ENCODE assay signal across 2 cellular contexts in the genomic region with DNA sequence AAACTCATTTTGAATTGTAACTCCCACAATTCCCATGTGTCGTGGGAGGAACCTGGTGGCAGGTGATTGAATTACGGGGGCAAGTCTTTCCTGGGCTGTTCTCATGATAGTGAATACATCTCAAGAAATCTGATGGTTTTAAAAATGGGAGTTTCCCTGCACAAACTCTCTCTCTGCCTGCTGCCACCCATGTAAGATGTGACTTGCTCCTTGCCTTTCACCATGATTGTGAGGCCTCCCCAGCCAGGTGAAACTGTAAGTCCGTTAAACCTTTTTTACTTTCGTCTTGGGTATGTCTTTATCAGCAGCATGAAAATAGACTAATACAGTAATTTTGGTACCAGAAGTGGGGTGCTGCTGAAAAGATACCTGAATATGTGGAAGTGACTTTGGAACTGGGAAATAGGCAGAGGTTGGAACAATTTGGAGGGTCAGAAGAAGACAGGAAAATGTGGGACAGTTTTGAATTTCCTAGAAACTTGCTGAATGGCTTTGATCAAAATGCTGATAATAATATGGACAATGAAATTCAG.
TF ChIP-seq lines count a peak whose summit lies in the region.

No MANE protein-coding gene starts in this region.

TF ChIP-seq in A549, 52 proteins besides CTCF, POLR2A, EP300 and RAD21:
- TF ChIP-seq, protein P1, sequence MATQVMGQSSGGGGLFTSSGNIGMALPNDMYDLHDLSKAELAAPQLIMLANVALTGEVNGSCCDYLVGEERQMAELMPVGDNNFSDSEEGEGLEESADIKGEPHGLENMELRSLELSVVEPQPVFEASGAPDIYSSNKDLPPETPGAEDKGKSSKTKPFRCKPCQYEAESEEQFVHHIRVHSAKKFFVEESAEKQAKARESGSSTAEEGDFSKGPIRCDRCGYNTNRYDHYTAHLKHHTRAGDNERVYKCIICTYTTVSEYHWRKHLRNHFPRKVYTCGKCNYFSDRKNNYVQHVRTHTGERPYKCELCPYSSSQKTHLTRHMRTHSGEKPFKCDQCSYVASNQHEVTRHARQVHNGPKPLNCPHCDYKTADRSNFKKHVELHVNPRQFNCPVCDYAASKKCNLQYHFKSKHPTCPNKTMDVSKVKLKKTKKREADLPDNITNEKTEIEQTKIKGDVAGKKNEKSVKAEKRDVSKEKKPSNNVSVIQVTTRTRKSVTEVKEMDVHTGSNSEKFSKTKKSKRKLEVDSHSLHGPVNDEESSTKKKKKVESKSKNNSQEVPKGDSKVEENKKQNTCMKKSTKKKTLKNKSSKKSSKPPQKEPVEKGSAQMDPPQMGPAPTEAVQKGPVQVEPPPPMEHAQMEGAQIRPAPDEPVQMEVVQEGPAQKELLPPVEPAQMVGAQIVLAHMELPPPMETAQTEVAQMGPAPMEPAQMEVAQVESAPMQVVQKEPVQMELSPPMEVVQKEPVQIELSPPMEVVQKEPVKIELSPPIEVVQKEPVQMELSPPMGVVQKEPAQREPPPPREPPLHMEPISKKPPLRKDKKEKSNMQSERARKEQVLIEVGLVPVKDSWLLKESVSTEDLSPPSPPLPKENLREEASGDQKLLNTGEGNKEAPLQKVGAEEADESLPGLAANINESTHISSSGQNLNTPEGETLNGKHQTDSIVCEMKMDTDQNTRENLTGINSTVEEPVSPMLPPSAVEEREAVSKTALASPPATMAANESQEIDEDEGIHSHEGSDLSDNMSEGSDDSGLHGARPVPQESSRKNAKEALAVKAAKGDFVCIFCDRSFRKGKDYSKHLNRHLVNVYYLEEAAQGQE (IDR thresholded peaks at IDR 0.05) = no peak
- 0 out of 2 replicates have a peak, but pooled peaks have one; percentile 26 for TF ChIP-seq KDM1A (IDR thresholded peaks at IDR 0.05; ENCODE audit: low read depth)
- no peak for TF ChIP-seq ESRRA (IDR thresholded peaks at IDR 0.05; ENCODE audit: borderline replicate concordance, low read length)
- TF ChIP-seq EHF (CRISPR knock-in tag; IDR thresholded peaks at IDR 0.05) = no peak
- no peak for TF ChIP-seq HOXB5 (CRISPR knock-in tag; IDR thresholded peaks at IDR 0.05)

TF ChIP-seq in K562, 482 proteins besides CTCF, POLR2A, EP300 and RAD21 (continues in another document):
- TF ChIP-seq TEAD1 (CRISPR knock-in tag; IDR thresholded peaks at IDR 0.05) (no peak), NKRF (IDR thresholded peaks at IDR 0.05; ENCODE audit: borderline replicate concordance) (no peak), ASH1L (IDR thresholded peaks at IDR 0.05; ENCODE audit: borderline replicate concordance, low read depth, partially characterized antibody) (no peak), NCOR1 (IDR thresholded peaks at IDR 0.05) (no peak), SMAD4 (CRISPR knock-in tag; conservative IDR thresholded peaks at IDR 0.05) (no peak), RBM39 (optimal IDR thresholded peaks at IDR 0.05; ENCODE audit: low read depth, low read length) (no peak), ZNF431 (CRISPR knock-in tag; IDR thresholded peaks at IDR 0.05) (peak; percentile 94), NFE2 (IDR thresholded peaks at IDR 0.05; ENCODE audit: low read depth) (no peak), PML (IDR thresholded peaks at IDR 0.05; ENCODE audit: low read length) (no peak), TRIM28 (IDR thresholded peaks at IDR 0.05) (peak; percentile 71), COPS2 (conservative IDR thresholded peaks at IDR 0.05) (no peak), TFE3 (CRISPR knock-in tag; IDR thresholded peaks at IDR 0.05) (no peak), ZNF274 (IDR thresholded peaks at IDR 0.05; ENCODE audit: borderline replicate concordance, low read depth, low read length) (no peak), CTBP1 (IDR thresholded peaks at IDR 0.05; ENCODE audit: borderline replicate concordance) (no peak), PKNOX1 (IDR thresholded peaks at IDR 0.05) (0 out of 2 replicates have a peak, but pooled peaks have one; percentile 16), ZNF507 (tag; conservative IDR thresholded peaks at IDR 0.05) (no peak), GATA2 (CRISPR knock-in tag; IDR thresholded peaks at IDR 0.05) (no peak), EHMT2 (IDR thresholded peaks at IDR 0.05) (no peak), SMARCE1 (IDR thresholded peaks at IDR 0.05) (no peak), PURB (CRISPR knock-in tag; IDR thresholded peaks at IDR 0.05; ENCODE audit: low read depth) (no peak)
- TF ChIP-seq, protein P2, sequence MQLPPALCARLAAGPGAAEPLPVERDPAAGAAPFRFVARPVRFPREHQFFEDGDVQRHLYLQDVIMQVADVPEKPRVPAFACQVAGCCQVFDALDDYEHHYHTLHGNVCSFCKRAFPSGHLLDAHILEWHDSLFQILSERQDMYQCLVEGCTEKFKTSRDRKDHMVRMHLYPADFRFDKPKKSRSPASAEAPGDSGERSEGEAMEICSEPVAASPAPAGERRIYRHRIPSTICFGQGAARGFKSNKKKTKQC (CRISPR knock-in tag; IDR thresholded peaks at IDR 0.05) = no peak
- TF ChIP-seq, protein P3, sequence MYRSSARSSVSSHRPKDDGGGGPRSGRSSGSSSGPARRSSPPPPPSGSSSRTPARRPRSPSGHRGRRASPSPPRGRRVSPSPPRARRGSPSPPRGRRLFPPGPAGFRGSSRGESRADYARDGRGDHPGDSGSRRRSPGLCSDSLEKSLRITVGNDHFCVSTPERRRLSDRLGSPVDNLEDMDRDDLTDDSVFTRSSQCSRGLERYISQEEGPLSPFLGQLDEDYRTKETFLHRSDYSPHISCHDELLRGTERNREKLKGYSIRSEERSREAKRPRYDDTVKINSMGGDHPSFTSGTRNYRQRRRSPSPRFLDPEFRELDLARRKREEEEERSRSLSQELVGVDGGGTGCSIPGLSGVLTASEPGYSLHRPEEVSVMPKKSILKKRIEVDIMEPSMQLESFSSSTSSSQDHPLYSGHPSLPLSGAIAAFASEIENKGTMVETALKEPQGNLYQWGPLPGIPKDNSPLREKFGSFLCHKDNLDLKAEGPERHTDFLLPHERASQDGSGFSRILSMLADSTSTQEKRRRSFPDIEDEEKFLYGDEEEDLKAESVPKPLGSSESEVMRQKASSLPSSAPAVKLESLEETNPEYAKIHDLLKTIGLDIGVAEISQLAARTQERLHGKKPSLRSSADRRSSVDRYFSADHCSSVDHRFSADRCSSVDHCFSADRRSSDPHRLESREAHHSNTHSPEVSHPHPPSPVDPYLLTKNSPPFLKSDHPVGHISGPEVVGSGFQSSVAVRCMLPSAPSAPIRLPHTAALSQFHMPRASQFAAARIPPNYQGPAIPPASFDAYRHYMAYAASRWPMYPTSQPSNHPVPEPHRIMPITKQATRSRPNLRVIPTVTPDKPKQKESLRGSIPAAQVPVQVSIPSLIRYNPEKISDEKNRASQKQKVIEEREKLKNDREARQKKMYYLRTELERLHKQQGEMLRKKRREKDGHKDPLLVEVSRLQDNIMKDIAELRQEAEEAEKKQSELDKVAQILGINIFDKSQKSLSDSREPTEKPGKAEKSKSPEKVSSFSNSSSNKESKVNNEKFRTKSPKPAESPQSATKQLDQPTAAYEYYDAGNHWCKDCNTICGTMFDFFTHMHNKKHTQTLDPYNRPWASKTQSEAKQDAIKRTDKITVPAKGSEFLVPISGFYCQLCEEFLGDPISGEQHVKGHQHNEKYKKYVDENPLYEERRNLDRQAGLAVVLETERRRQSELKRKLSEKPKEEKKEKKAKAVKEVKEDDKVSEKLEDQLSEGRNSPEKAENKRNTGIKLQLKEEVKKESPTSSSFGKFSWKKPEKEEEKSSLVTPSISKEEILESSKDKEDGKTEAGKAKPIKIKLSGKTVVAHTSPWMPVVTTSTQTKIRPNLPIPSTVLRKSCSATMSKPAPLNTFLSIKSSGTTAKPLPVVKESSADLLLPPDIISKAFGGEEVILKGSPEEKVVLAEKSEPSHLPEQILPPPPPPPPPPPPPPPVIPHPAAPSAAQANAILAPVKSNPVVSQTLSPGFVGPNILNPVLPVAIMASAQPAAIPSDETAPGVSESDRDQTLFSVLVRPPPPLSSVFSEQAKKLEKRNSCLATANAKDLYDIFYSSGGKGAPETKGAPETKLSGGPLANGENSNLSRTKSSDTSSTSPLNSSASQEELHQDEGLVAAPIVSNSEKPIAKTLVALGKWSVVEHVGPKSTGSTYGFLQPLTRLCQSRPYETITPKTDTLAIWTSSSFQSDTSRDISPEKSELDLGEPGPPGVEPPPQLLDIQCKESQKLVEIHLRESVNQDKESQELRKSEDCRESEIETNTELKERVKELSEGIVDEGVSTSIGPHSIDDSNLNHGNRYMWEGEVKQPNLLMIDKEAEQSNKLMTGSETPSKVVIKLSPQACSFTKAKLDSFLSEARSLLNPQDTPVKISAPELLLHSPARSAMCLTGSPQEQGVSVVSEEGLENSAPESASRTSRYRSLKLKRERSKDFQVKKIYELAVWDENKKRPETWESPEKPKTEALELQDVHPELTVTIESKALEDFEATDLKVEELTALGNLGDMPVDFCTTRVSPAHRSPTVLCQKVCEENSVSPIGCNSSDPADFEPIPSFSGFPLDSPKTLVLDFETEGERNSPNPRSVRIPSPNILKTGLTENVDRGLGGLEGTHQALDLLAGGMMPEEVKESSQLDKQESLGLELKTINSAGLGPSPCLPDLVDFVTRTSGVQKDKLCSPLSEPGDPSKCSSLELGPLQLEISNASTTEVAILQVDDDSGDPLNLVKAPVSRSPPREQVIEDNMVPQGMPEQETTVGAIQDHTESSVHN (IDR thresholded peaks at IDR 0.05; ENCODE audit: borderline replicate concordance in 1 of 2, low read depth in 1 of 2) = no peak
- TF ChIP-seq, protein P4, sequence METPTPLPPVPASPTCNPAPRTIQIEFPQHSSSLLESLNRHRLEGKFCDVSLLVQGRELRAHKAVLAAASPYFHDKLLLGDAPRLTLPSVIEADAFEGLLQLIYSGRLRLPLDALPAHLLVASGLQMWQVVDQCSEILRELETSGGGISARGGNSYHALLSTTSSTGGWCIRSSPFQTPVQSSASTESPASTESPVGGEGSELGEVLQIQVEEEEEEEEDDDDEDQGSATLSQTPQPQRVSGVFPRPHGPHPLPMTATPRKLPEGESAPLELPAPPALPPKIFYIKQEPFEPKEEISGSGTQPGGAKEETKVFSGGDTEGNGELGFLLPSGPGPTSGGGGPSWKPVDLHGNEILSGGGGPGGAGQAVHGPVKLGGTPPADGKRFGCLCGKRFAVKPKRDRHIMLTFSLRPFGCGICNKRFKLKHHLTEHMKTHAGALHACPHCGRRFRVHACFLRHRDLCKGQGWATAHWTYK (CRISPR knock-in tag; IDR thresholded peaks at IDR 0.05) = no peak
- TF ChIP-seq, protein P5, sequence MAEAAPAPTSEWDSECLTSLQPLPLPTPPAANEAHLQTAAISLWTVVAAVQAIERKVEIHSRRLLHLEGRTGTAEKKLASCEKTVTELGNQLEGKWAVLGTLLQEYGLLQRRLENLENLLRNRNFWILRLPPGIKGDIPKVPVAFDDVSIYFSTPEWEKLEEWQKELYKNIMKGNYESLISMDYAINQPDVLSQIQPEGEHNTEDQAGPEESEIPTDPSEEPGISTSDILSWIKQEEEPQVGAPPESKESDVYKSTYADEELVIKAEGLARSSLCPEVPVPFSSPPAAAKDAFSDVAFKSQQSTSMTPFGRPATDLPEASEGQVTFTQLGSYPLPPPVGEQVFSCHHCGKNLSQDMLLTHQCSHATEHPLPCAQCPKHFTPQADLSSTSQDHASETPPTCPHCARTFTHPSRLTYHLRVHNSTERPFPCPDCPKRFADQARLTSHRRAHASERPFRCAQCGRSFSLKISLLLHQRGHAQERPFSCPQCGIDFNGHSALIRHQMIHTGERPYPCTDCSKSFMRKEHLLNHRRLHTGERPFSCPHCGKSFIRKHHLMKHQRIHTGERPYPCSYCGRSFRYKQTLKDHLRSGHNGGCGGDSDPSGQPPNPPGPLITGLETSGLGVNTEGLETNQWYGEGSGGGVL (CRISPR knock-in tag; IDR thresholded peaks at IDR 0.05) = no peak
